ENCODE assay signal across 1 cellular context in the genomic region with DNA sequence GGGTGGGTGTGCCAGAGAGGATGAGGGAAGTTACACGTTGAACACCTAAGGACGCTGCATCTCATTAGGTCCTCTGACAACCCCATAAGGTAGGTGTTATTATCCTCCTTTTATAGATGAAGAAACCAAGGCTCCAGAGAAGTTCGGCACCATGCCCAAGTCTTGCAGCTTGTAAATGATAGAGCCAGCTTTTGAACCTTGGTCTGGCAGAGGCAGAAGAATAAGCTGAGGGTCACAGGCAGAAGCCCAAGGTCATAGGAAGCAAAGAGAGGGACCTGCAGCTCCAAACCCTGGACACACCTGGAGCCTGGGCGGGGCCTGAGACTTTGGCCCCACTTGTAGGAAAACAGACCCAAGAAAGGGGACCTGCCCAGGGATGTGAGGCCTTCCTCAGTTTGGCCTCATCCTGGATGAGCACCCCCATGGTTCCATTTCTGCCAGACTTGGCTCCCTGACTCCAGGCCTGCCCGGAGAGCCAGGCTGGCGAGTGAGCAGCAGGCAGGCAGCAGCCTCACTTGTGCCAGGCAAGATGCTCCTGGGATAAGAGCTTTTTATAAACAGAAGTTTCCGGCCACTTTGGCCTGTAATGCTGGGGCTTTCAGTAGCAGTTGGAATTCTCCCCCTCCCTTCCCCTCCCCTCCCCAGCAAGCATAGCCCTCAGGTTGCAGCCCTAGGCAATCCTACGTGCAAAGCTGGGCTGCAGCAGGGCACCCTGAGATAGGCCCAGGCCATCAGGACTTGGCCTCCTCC.
TF ChIP-seq lines count a peak whose summit lies in the region.

No MANE protein-coding gene starts in this region.

TF ChIP-seq in endothelial cell of umbilical vein, 7 proteins besides CTCF, POLR2A, EP300 and RAD21:
- TF ChIP-seq POLR2AphosphoS5 (IDR thresholded peaks at IDR 0.05; ENCODE audit: insufficient read depth, low read depth, low read length) (no peak), EZH2 (IDR thresholded peaks at IDR 0.05; ENCODE audit: borderline replicate concordance, low read depth, low read length, severe bottlenecking) (no peak), MYC (IDR thresholded peaks at IDR 0.05; ENCODE audit: low read depth, low read length) (no peak), MAX (IDR thresholded peaks at IDR 0.05; ENCODE audit: insufficient read depth, insufficient read length) (no peak), JUN (IDR thresholded peaks at IDR 0.05; ENCODE audit: borderline replicate concordance, insufficient read depth, insufficient read length, low read depth) (no peak), FOS (IDR thresholded peaks at IDR 0.05; ENCODE audit: borderline replicate concordance, insufficient read depth, low read length) (no peak), GATA2 (IDR thresholded peaks at IDR 0.05; ENCODE audit: insufficient read depth, insufficient read length, low read depth, low read length) (no peak)
